18 cellular contexts compared by ENCODE assay signal in genomic region chr17:31588034-31588433, GRCh38.
"Had no signal": no experiment of that assay in that cellular context is flagged by ENCODE, and none has a peak within 500 bp of the region (broad histone marks: within the 10 kb centered on the region; RNA-seq: fewer than 3 reads in every experiment).

No MANE protein-coding gene starts in this region.

- H3K27me3 ChIP-seq: body of pancreas had no signal

- H3K36me3 ChIP-seq: WERI-Rb-1 had no signal

- H3K9me3 ChIP-seq: body of pancreas had no signal

- H3K36me3 Mint-ChIP-seq: activated naive CD4-positive, alpha-beta T cell treated with anti-CD3 and anti-CD28 coated beads, Interleukin-2, amount 50 U/mL, for 24 hours had no signal

- H3K27ac ChIP-seq: body of pancreas, KMS-11, WERI-Rb-1 had no signal

- H3K4me1 Mint-ChIP-seq: activated naive CD4-positive, alpha-beta T cell treated with anti-CD3 and anti-CD28 coated beads, Interleukin-2, amount 50 U/mL, for 24 hours; T-helper 17 cell had no signal

- H3K27me3 Mint-ChIP-seq: activated naive CD4-positive, alpha-beta T cell treated with anti-CD3 and anti-CD28 coated beads, Interleukin-2, amount 50 U/mL, for 24 hours; IgD-negative memory B cell; T-helper 17 cell had no signal

- ATAC-seq: activated CD8-positive, alpha-beta T cell treated with anti-CD3 and anti-CD28 coated beads, Interleukin-2, amount 10 ng/mL, durations not matched to agents 7 days and 5 days; body of pancreas; PC-3; T-helper 17 cell had no signal

- H3K4me3 ChIP-seq: body of pancreas had no signal

- H3K9me3 Mint-ChIP-seq: activated naive CD4-positive, alpha-beta T cell treated with anti-CD3 and anti-CD28 coated beads, Interleukin-2, amount 50 U/mL, for 24 hours; IgD-negative memory B cell had no signal

- H3K4me3 Mint-ChIP-seq: activated CD8-positive, alpha-beta T cell treated with anti-CD3 and anti-CD28 coated beads, Interleukin-2, amount 10 ng/mL, durations not matched to agents 7 days and 5 days; activated naive CD4-positive, alpha-beta T cell treated with anti-CD3 and anti-CD28 coated beads, Interleukin-2, amount 50 U/mL, for 24 hours; T-helper 17 cell had no signal

- H3K9ac ChIP-seq: KMS-11 had no signal

- DNase-seq: activated CD4-positive, alpha-beta T cell treated with anti-CD3 and anti-CD28 coated beads for 4 hours; activated CD4-positive, alpha-beta T cell treated with anti-CD3 and anti-CD28 coated beads, Interleukin-2, amount 50 U/mL, for 4 hours; activated CD8-positive, alpha-beta memory T cell treated with anti-CD3 and anti-CD28 coated beads, Interleukin-2, amount 50 U/mL, for 48 hours; activated CD8-positive, alpha-beta T cell treated with anti-CD3 and anti-CD28 coated beads, Interleukin-2, amount 10 ng/mL, durations not matched to agents 7 days and 5 days; activated T-cell treated with anti-CD3 and anti-CD28 coated beads, Interleukin-2, amount 50 U/mL, for 1 hour; body of pancreas; NCI-H1930; NCI-H2227 treated with DMSO at 0.1 percent for 48 hours; NCI-H446 treated with DMSO at 0.1 percent for 48 hours; NCI-H524 treated with DMSO at 0.1 percent for 48 hours; PC-3; SIG-M5; T-helper 17 cell; T-helper 9 cell; WERI-Rb-1 had no signal

- H3K4me2 ChIP-seq: KMS-11 had no signal

- H3K27ac Mint-ChIP-seq: activated CD8-positive, alpha-beta T cell treated with anti-CD3 and anti-CD28 coated beads, Interleukin-2, amount 10 ng/mL, durations not matched to agents 7 days and 5 days; activated naive CD4-positive, alpha-beta T cell treated with anti-CD3 and anti-CD28 coated beads, Interleukin-2, amount 50 U/mL, for 24 hours; IgD-negative memory B cell; T-helper 17 cell had no signal
